In genomic region chr10:87915989-87916388, GRCh38 we compare ENCODE assay signal across 12 cellular contexts. TPM values are rescaled to one million over a fixed set of nuclear protein-coding genes. Genes with fewer than 3 reads are reported as not detected.
DNase-seq lines count a peak whose midpoint lies in the region; ATAC-seq and TF ChIP-seq lines count a peak whose summit lies in the region.
"Had no signal": no experiment of that assay in that cellular context is flagged by ENCODE, and none has a peak within 500 bp of the region (broad histone marks: within the 10 kb centered on the region; RNA-seq: fewer than 3 reads in every experiment).

No MANE protein-coding gene starts in this region.

- H3K9ac ChIP-seq in subcutaneous abdominal adipose tissue (ENCODE audit: low read length in 5 of 5): no peak overlapping the region

- TF ChIP-seq POLR2A in breast epithelium (IDR thresholded peaks at IDR 0.05): no peak

- TF ChIP-seq CTCF in MCF 10A (IDR thresholded peaks at IDR 0.05; ENCODE audit: unreplicated experiment) (no peak), breast epithelium (IDR thresholded peaks at IDR 0.05) (no peak)

- H3K9me3 ChIP-seq in breast epithelium: peaks cover 30 to 35% of the 10 kb centered on the region in 2 donors
- H3K9me3 ChIP-seq in subcutaneous abdominal adipose tissue (ENCODE audit: control insufficient read depth in 5 of 5, low read length in 5 of 5): peaks cover 5 to 23% (median 19%) of the 10 kb centered on the region in 5 donors

- H3K4me3 ChIP-seq in breast epithelium (no peak overlapping the region), subcutaneous abdominal adipose tissue (ENCODE audit: low read depth in 1 of 5, low read length in 5 of 5) (no peak overlapping the region)

- H3K9me3 Mint-ChIP-seq in MCF 10A (ENCODE audit: unreplicated experiment): peaks cover 9% of the 10 kb centered on the region

- H3K27ac ChIP-seq in breast epithelium (peak overlapping the region in 1 of 2 donors; percentile 15), subcutaneous abdominal adipose tissue (ENCODE audit: low read depth, low read length) (peak overlapping the region; percentile 64)

- peaks cover 38% of the 10 kb centered on the region for H3K36me3 Mint-ChIP-seq in MCF 10A (ENCODE audit: insufficient read depth, unreplicated experiment)

- no peaks in the 10 kb centered on the region for H3K27me3 ChIP-seq in breast epithelium
- no peaks in the 10 kb centered on the region for H3K27me3 ChIP-seq in subcutaneous abdominal adipose tissue (ENCODE audit: control insufficient read depth in 5 of 5, insufficient read depth in 4 of 5, low read length in 5 of 5)

- CTCF ChIA-PET in MCF 10A (lab: Yijun Ruan, JAX): no interaction called here

- H3K27ac Mint-ChIP-seq in MCF 10A (ENCODE audit: low read depth, unreplicated experiment): peak overlapping the region; percentile 11
- H3K27ac Mint-ChIP-seq: activated T-helper 17 cell treated with anti-CD3 and anti-CD28 coated beads, Interleukin-2, amount 50 U/mL, for 72 hours; H9 had no signal

- intact Hi-C loops in MCF 10A (cut with micrococcal nuclease): no loop called here
- intact Hi-C loops in breast epithelium (cut with DNase I; ENCODE audit: low total_unique reads): no loop called here

- peaks cover 0 to 12% of the 10 kb centered on the region in 2 donors for H3K4me1 ChIP-seq in breast epithelium
- peaks cover 0 to 35% (median 31%) of the 10 kb centered on the region in 5 donors for H3K4me1 ChIP-seq in subcutaneous abdominal adipose tissue (ENCODE audit: control insufficient read depth in 5 of 5, insufficient read depth in 5 of 5, low read length in 5 of 5)

- DNase-seq in MCF 10A (ENCODE audit: unreplicated experiment): peak; percentile 63
- no peak for DNase-seq in breast epithelium (ENCODE audit: low spot score in 2 of 2)
- peak; percentile 54 for DNase-seq in amniotic epithelial cell (ENCODE audit: low read depth)
- peak; percentile 10 for DNase-seq in iPS-NIHi11 (ENCODE audit: low spot score)
- DNase-seq in amniotic stem cell (lab: John Stamatoyannopoulos, UW): no peak
- DNase-seq: activated CD4-positive, alpha-beta T cell treated with anti-CD3 and anti-CD28 coated beads for 1 hour; NCI-H2081 had no signal

- peaks cover 49% of the 10 kb centered on the region for H3K4me1 Mint-ChIP-seq in MCF 10A (ENCODE audit: insufficient read depth, unreplicated experiment)

- ATAC-seq in HG02938 (IDR thresholded peaks at IDR 0.05; ENCODE audit: unreplicated experiment): no peak
- ATAC-seq in GM21423 (IDR thresholded peaks at IDR 0.05; ENCODE audit: unreplicated experiment): no peak
- ATAC-seq: activated T-helper 17 cell treated with anti-CD3 and anti-CD28 coated beads, Interleukin-2, amount 50 U/mL, for 72 hours had no signal

- no peak overlapping the region for H3K4me3 Mint-ChIP-seq in MCF 10A (ENCODE audit: unreplicated experiment)
- H3K4me3 Mint-ChIP-seq: activated T-helper 17 cell treated with anti-CD3 and anti-CD28 coated beads, Interleukin-2, amount 50 U/mL, for 72 hours; H9 had no signal

- POLR2A ChIA-PET in MCF 10A (lab: Yijun Ruan, JAX): interaction anchor here (0.8 to 2.3 kb wide), 2 partner anchors 20 to 39 kb away, joined by 4 to 8 read pairs; no protein-coding TSS in a partner anchor

- no peaks in the 10 kb centered on the region for H3K27me3 Mint-ChIP-seq in MCF 10A (ENCODE audit: insufficient read depth, unreplicated experiment)
- H3K27me3 Mint-ChIP-seq: activated T-helper 17 cell treated with anti-CD3 and anti-CD28 coated beads, Interleukin-2, amount 50 U/mL, for 72 hours had no signal

- BruUV-seq in MCF 10A (replicated peaks; lab: Mats Ljungman, UMichigan): no TSS peak

- no peaks in the 10 kb centered on the region for H3K36me3 ChIP-seq in breast epithelium
- peaks cover 0 to 17% (median 6%) of the 10 kb centered on the region in 5 donors for H3K36me3 ChIP-seq in subcutaneous abdominal adipose tissue (ENCODE audit: control insufficient read depth in 5 of 5, insufficient read depth in 5 of 5, low read length in 5 of 5)

RNA-seq across cellular contexts. Expression of gene PTEN, which starts 52.6 kb away (rescaled TPM):
- total RNA-seq in MCF 10A (2022) (55.5 and 64.1 TPM in 2 replicates), breast epithelium (100 to 1,000 TPM; 178 to 366 (median 186) TPM)

RNA-seq across cellular contexts. Expression of gene KLLN, which starts 52.7 kb away (rescaled TPM):
- 0.56 and 0.68 TPM in 2 replicates for total RNA-seq in MCF 10A (2022)
- 1 to 10 TPM in 1 of 3 donors, under 1 TPM in 2; 0.44 to 1.1 (median 0.66) TPM for total RNA-seq in breast epithelium

Comparison
In these comparisons a context has a peak if more than half of its experiments do, and no peak if none do; other contexts are left out.
1. DNase-seq: peak in MCF 10A (single experiment), amniotic epithelial cell (single experiment) and iPS-NIHi11 (single experiment); none in breast epithelium (0 of 2) and amniotic stem cell (single experiment).